In genomic region chr3:149494022-149494758, GRCh38 we compare ENCODE assay signal across 8 cellular contexts. TPM values are rescaled to one million over a fixed set of nuclear protein-coding genes. Genes with fewer than 3 reads are reported as not detected.
DNase-seq lines count a peak whose midpoint lies in the region; ATAC-seq and TF ChIP-seq lines count a peak whose summit lies in the region.

No MANE protein-coding gene starts in this region.

- CTCF ChIA-PET in BJ (lab: Yijun Ruan, JAX) = interaction anchor here (0.6 to 1.8 kb wide), 16 partner anchors 8 to 347 kb away, joined by 3 to 9 read pairs (median 4); partner anchors contain the start of gene TM4SF4

- no peaks in the 10 kb centered on the region for H3K9me3 Mint-ChIP-seq in activated T-helper 1 cell treated with anti-CD3 and anti-CD28 coated beads, Interleukin-12 subunit alpha, Interleukin-12 subunit beta, Interleukin-2, Interleukin-4 antibody, amounts not matched to agents 30 ng/mL and 10 ng/mL and 1 ng/mL, durations not matched to agents 14 hours and 24 hours and 36 hours

- peaks cover 0 to 5% (median 0%) of the 10 kb centered on the region in 11 donors for H3K9me3 ChIP-seq in heart right ventricle

- H3K27ac ChIP-seq in heart right ventricle = no peak overlapping the region

- DNase-seq in BJ (ENCODE audit: low read depth) (no peak), NCI-H446 treated with DMSO at 0.1 percent for 48 hours (lab: John Stamatoyannopoulos, UW) (peak; percentile 62), heart right ventricle (peak; percentile 35 to 65), retina (peak; percentile 50), HuH-7 (ENCODE audit: low spot score) (no peak), occipital lobe (lab: John Stamatoyannopoulos, UW) (no peak)
- peak; percentile 19 for DNase-seq in activated T-helper 1 cell treated with anti-CD3 and anti-CD28 coated beads, Interleukin-12 subunit alpha, Interleukin-12 subunit beta, Interleukin-2, Interleukin-4 antibody, amounts not matched to agents 30 ng/mL and 10 ng/mL and 1 ng/mL, durations not matched to agents 14 hours and 24 hours and 36 hours (ENCODE audit: low spot score)

- H3K36me3 Mint-ChIP-seq in activated T-helper 1 cell treated with anti-CD3 and anti-CD28 coated beads, Interleukin-12 subunit alpha, Interleukin-12 subunit beta, Interleukin-2, Interleukin-4 antibody, amounts not matched to agents 30 ng/mL and 10 ng/mL and 1 ng/mL, durations not matched to agents 14 hours and 24 hours and 36 hours (ENCODE audit: low read depth) = no peaks in the 10 kb centered on the region

- ATAC-seq in GM18868 (IDR thresholded peaks at IDR 0.05; ENCODE audit: unreplicated experiment) = peak; percentile 67
- peak in 5 of 8 donors; percentile 59 to 71 (median 62) for ATAC-seq in heart right ventricle

- H3K27me3 ChIP-seq in BJ (ENCODE audit: control insufficient read depth, insufficient read depth, low read length) = no peaks in the 10 kb centered on the region; the same call in 1 of the 2 replicates
- H3K27me3 ChIP-seq in heart right ventricle = peaks cover 0 to 20% (median 0%) of the 10 kb centered on the region in 7 donors

- 32 to 34% methylated on average over 11 of the region's 11 CpGs for WGBS in heart right ventricle, 2 donors

- no peak overlapping the region for H3K4me3 Mint-ChIP-seq in activated T-helper 1 cell treated with anti-CD3 and anti-CD28 coated beads, Interleukin-12 subunit alpha, Interleukin-12 subunit beta, Interleukin-2, Interleukin-4 antibody, amounts not matched to agents 30 ng/mL and 10 ng/mL and 1 ng/mL, durations not matched to agents 14 hours and 24 hours and 36 hours

- H3K27ac Mint-ChIP-seq in activated T-helper 1 cell treated with anti-CD3 and anti-CD28 coated beads, Interleukin-12 subunit alpha, Interleukin-12 subunit beta, Interleukin-2, Interleukin-4 antibody, amounts not matched to agents 30 ng/mL and 10 ng/mL and 1 ng/mL, durations not matched to agents 14 hours and 24 hours and 36 hours = no peak overlapping the region

- no peak overlapping the region for H3K4me3 ChIP-seq in BJ (ENCODE audit: low read depth, low read length)
- H3K4me3 ChIP-seq in heart right ventricle = no peak overlapping the region

- H3K4me1 Mint-ChIP-seq in activated T-helper 1 cell treated with anti-CD3 and anti-CD28 coated beads, Interleukin-12 subunit alpha, Interleukin-12 subunit beta, Interleukin-2, Interleukin-4 antibody, amounts not matched to agents 30 ng/mL and 10 ng/mL and 1 ng/mL, durations not matched to agents 14 hours and 24 hours and 36 hours (ENCODE audit: low read depth) = no peaks in the 10 kb centered on the region

- peaks cover 0 to 14% (median 0%) of the 10 kb centered on the region in 9 donors for H3K4me1 ChIP-seq in heart right ventricle

- TF ChIP-seq CTCF in BJ (IDR thresholded peaks at IDR 0.05; ENCODE audit: insufficient read depth, low read depth, low read length) = peak; percentile 77
- peak; percentile 70 to 89 (median 80) for TF ChIP-seq CTCF in heart right ventricle (IDR thresholded peaks at IDR 0.05)

- H3K36me3 ChIP-seq in BJ (ENCODE audit: control insufficient read depth, insufficient read depth, low read length) (no peaks in the 10 kb centered on the region), heart right ventricle (no peaks in the 10 kb centered on the region)

- POLR2A ChIA-PET in BJ (lab: Charles Lee) = no interaction called here

- H3K27me3 Mint-ChIP-seq in activated T-helper 1 cell treated with anti-CD3 and anti-CD28 coated beads, Interleukin-12 subunit alpha, Interleukin-12 subunit beta, Interleukin-2, Interleukin-4 antibody, amounts not matched to agents 30 ng/mL and 10 ng/mL and 1 ng/mL, durations not matched to agents 14 hours and 24 hours and 36 hours (ENCODE audit: insufficient read depth) = peaks cover 22% of the 10 kb centered on the region

- intact Hi-C loops in activated T-helper 1 cell treated with anti-CD3 and anti-CD28 coated beads, Interleukin-12 subunit alpha, Interleukin-12 subunit beta, Interleukin-2, Interleukin-4 antibody, amounts not matched to agents 30 ng/mL and 10 ng/mL and 1 ng/mL, durations not matched to agents 14 hours and 24 hours and 36 hours (cut with micrococcal nuclease) = loop anchor here (1.0 to 5.0 kb wide), 3 partner anchors 223 to 314 kb away; no protein-coding TSS in a partner anchor
- intact Hi-C loops in heart right ventricle (cut with DNase I) = loop anchor here in 6 of 10 donors (2.0 to 10.0 kb wide), 5 partner anchors 275 to 311 kb away; no protein-coding TSS in a partner anchor

RNA-seq across cellular contexts. Expression of gene TM4SF4, which starts 19.7 kb away (rescaled TPM):
- polyA plus RNA-seq in BJ (2011; rRNA removed) (0.10 and 0.42 TPM in 2 replicates), heart right ventricle (not detected)
- 0.62 TPM in 1 of 2 replicates, not detected in the other for polyA minus RNA-seq in BJ (2011; rRNA and poly(A)+ RNA removed)
- not detected in 2 replicates for total RNA-seq in activated T-helper 1 cell treated with anti-CD3 and anti-CD28 coated beads, Interleukin-12 subunit alpha, Interleukin-12 subunit beta, Interleukin-2, Interleukin-4 antibody, amounts not matched to agents 30 ng/mL and 10 ng/mL and 1 ng/mL, durations not matched to agents 14 hours and 24 hours and 36 hours
- total RNA-seq in heart right ventricle (not detected), occipital lobe (not detected)

Comparison
In these comparisons a context has a peak if more than half of its experiments do, and no peak if none do; other contexts are left out.
1. DNase-seq: peak in NCI-H446 treated with DMSO at 0.1 percent for 48 hours (single experiment), activated T-helper 1 cell treated with anti-CD3 and anti-CD28 coated beads, Interleukin-12 subunit alpha, Interleukin-12 subunit beta, Interleukin-2, Interleukin-4 antibody, amounts not matched to agents 30 ng/mL and 10 ng/mL and 1 ng/mL, durations not matched to agents 14 hours and 24 hours and 36 hours (single experiment), heart right ventricle (2 of 2) and retina (single experiment); none in BJ (single experiment), HuH-7 (single experiment) and occipital lobe (single experiment).